9 cellular contexts compared by ENCODE assay signal in the genomic region with DNA sequence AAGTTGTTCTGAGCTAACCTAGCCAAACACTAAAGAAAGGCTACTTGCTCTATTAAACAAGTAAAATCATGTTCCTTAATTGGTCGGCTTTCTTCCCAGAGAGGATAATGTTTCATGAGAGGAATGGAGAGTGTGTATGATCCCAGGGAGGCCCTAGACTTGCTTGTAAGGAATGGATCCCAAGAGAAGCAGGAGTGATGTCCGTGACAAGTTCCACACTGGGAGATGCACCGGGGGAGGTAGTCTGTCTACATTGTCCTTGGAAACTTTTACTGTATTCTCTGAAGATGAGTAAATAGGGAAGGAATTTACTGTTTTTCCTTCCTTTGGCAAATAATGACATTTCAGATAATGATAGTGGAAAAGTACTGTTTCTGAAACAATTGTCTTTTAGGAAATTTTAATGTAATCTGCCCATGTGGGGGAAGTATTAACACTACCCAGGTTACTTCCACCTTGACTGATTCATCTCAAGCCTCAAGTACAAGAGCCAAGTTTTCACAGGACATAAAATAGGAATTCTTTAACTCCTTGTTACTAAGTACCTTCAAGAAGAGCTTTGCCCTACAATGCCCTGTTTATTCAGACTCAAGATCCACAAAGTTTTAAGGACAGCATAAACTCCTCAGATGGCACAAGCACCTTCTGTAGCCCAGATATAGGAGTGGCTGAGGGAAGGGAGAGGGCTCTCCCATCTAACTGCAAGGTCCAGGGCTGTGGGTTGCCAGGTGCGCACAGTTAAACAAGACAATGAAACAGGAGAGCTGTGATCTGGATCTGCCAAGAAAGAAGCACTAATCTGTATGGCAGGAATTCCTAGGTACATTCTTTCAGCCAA.
DNase-seq lines count a peak whose midpoint lies in the region; ATAC-seq, FAIRE-seq and TF ChIP-seq lines count a peak whose summit lies in the region.
"Had no signal": no experiment of that assay in that cellular context is flagged by ENCODE, and none has a peak within 500 bp of the region (broad histone marks: within the 10 kb centered on the region; RNA-seq: fewer than 3 reads in every experiment).

No MANE protein-coding gene starts in this region.

- no peak for TF ChIP-seq CTCF in prostate gland (IDR thresholded peaks at IDR 0.05)
- TF ChIP-seq CTCF in kidney (IDR thresholded peaks at IDR 0.05; ENCODE audit: borderline replicate concordance, extremely low read depth, insufficient read depth): no peak

- intact Hi-C loops in prostate gland (cut with DNase I): no loop called here
- intact Hi-C loops in kidney (cut with DNase I): no loop called here

- H3K4me1 ChIP-seq in SJSA1 (replicated peaks) (peaks cover 34% of the 10 kb centered on the region), prostate gland (replicated peaks) (peaks cover 4% of the 10 kb centered on the region), kidney (ENCODE audit: control insufficient read depth in 1 of 2, insufficient read depth in 1 of 2, low read depth in 1 of 2, low read length in 2 of 2) (no peaks in the 10 kb centered on the region)

- H3K27ac ChIP-seq in SJSA1 (peak overlapping the region; percentile 69), prostate gland (peak overlapping the region; percentile 8 to 16), kidney (ENCODE audit: low read depth in 2 of 2, low read length in 2 of 2) (no peak overlapping the region)

- no peak overlapping the region for H3K9ac ChIP-seq in kidney (ENCODE audit: low read length in 2 of 2)

- no peak overlapping the region for H3K4me3 ChIP-seq in SJSA1
- no peak overlapping the region for H3K4me3 ChIP-seq in prostate gland
- no peak overlapping the region for H3K4me3 ChIP-seq in kidney (ENCODE audit: low read length in 2 of 2)

- H3K36me3 ChIP-seq in SJSA1: no peaks in the 10 kb centered on the region
- H3K36me3 ChIP-seq in prostate gland: no peaks in the 10 kb centered on the region
- no peaks in the 10 kb centered on the region for H3K36me3 ChIP-seq in kidney (ENCODE audit: control insufficient read depth in 1 of 2, insufficient read depth in 2 of 2, low read length in 2 of 2)

- no peaks in the 10 kb centered on the region for H3K9me3 ChIP-seq in SJSA1 (replicated peaks)
- H3K9me3 ChIP-seq in prostate gland: no peaks in the 10 kb centered on the region
- H3K9me3 ChIP-seq in kidney (ENCODE audit: control insufficient read depth in 1 of 2, low read length in 2 of 2): peaks cover 0 to 1% of the 10 kb centered on the region in 2 donors

- DNase-seq in EH (ENCODE audit: low read depth) (peak; percentile 93), SJSA1 (ENCODE audit: low read depth in 1 of 2, low spot score in 2 of 2) (peak; percentile 47 to 69), fibroblast of the conjunctiva (ENCODE audit: low read depth) (peak; percentile 8), prostate gland (ENCODE audit: low spot score) (peak; percentile 50), kidney (no peak), SKM-1 treated with dmso at 0.1 percent for 144 hours (lab: John Stamatoyannopoulos, UW; ENCODE audit: unreplicated experiment) (no peak)
- DNase-seq: activated CD8-positive, alpha-beta T cell treated with anti-CD3 and anti-CD28 coated beads for 36 hours had no signal

- FAIRE-seq in kidney (lab: Jason Lieb, UNC): no peak

- 11% methylated on average over 4 of the region's 4 CpGs for WGBS in prostate gland

- no peak for ATAC-seq in HG02759 (IDR thresholded peaks at IDR 0.05; ENCODE audit: unreplicated experiment)
- no peak for ATAC-seq in HG03045 (IDR thresholded peaks at IDR 0.05; ENCODE audit: unreplicated experiment)
- ATAC-seq: activated CD8-positive, alpha-beta T cell treated with anti-CD3 and anti-CD28 coated beads for 36 hours had no signal

- TF ChIP-seq POLR2A in prostate gland (IDR thresholded peaks at IDR 0.05): no peak

- H3K27me3 ChIP-seq in SJSA1 (replicated peaks): no peaks in the 10 kb centered on the region
- H3K27me3 ChIP-seq in prostate gland (replicated peaks; ENCODE audit: insufficient read depth): no peaks in the 10 kb centered on the region

Comparison
In these comparisons a context has a peak if more than half of its experiments do, and no peak if none do; other contexts are left out.
1. DNase-seq: peak in EH (single experiment), SJSA1 (2 of 2), fibroblast of the conjunctiva (single experiment) and prostate gland (single experiment); none in kidney (single experiment) and SKM-1 treated with dmso at 0.1 percent for 144 hours (single experiment).
2. H3K27ac ChIP-seq: peak in SJSA1 (single experiment) and prostate gland (2 of 2); none in kidney (0 of 2).